In the genomic region with DNA sequence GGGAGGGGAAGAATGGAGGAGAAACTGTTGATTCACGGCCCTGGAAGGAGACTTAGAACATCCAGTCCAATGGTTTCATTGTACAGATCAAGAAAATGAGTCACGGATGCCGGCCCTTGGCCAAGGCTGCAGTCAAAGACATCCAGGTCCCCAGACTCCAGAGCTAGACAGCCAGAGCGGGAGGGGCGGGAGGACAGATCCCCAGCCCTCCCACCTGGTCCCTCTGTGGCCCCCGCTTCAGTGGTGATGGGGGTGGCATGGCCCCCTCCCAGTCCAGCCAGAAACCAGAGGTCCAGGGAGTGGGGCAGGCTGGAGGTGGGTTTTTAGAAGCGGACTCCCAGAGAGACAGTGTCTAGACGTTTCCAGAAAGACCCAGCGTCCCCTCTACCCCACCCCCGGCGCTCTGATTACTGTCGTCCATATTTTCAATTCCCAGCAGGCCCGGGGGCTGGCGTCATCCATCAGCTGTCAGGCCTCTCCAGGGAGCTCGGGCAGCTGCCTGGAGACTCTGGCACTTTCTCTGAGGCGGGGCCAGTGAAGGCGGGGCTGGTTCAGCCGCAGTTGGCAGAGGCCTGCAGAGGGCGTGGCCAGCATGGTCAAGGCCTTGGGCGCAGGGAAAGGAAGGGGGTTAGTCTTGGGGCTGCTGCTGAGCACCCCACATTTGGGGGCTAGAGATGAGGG, we compare ENCODE assay signal across 2 cellular contexts.
TF ChIP-seq lines count a peak whose summit lies in the region.

No MANE protein-coding gene starts in this region.

TF ChIP-seq in HCT116, 20 proteins besides CTCF, POLR2A, EP300 and RAD21:
- TF ChIP-seq POLR2AphosphoS5 (IDR thresholded peaks at IDR 0.05; ENCODE audit: low read depth, low read length) (peak; percentile 71), CBX3 (IDR thresholded peaks at IDR 0.05; ENCODE audit: low read depth) (no peak), SP1 (IDR thresholded peaks at IDR 0.05; ENCODE audit: low read depth) (no peak), YY1 (IDR thresholded peaks at IDR 0.05; ENCODE audit: extremely low read depth, insufficient replicate concordance, low read depth, low read length) (peak; percentile 80)

TF ChIP-seq in K562, 482 proteins besides CTCF, POLR2A, EP300 and RAD21 (continues in another document):
- TF ChIP-seq CREM (IDR thresholded peaks at IDR 0.05; ENCODE audit: low read depth) (peak; percentile 54; the same call in 1 of the 2 replicates), POLR3A (IDR thresholded peaks at IDR 0.05; ENCODE audit: borderline replicate concordance, extremely low read depth, insufficient read depth, insufficient read length) (no peak), THRAP3 (IDR thresholded peaks at IDR 0.05; ENCODE audit: borderline replicate concordance) (no peak), KLF6 (CRISPR knock-in tag; IDR thresholded peaks at IDR 0.05; ENCODE audit: borderline replicate concordance) (peak; percentile 21; the same call in 1 of the 2 replicates), ZBTB49 (CRISPR knock-in tag; IDR thresholded peaks at IDR 0.05; ENCODE audit: borderline replicate concordance) (no peak), CBX3 (IDR thresholded peaks at IDR 0.05; ENCODE audit: borderline replicate concordance in 1 of 2, low read length in 2 of 2) (no peak), ZC3H8 (IDR thresholded peaks at IDR 0.05) (no peak), RHOXF2B (CRISPR knock-in tag; conservative IDR thresholded peaks at IDR 0.05) (no peak), ATF6 (CRISPR knock-in tag; IDR thresholded peaks at IDR 0.05) (no peak), MYNN (IDR thresholded peaks at IDR 0.05) (peak; percentile 80), MYNN (CRISPR knock-in tag; IDR thresholded peaks at IDR 0.05) (no peak), ZBTB7A (IDR thresholded peaks at IDR 0.05; ENCODE audit: borderline replicate concordance, control insufficient read depth, low read depth, low read length) (peak; percentile 27; the same call in 1 of the 2 replicates), RBFOX2 (IDR thresholded peaks at IDR 0.05; ENCODE audit: low read depth, low read length) (peak; percentile 54), TGIF2 (CRISPR knock-in tag; IDR thresholded peaks at IDR 0.05) (0 out of 2 replicates have a peak, but pooled peaks have one; percentile 31), IFI16 (CRISPR knock-in tag; IDR thresholded peaks at IDR 0.05) (no peak), ZNF408 (CRISPR knock-in tag; IDR thresholded peaks at IDR 0.05; ENCODE audit: low read depth) (no peak), RFX1 (IDR thresholded peaks at IDR 0.05) (no peak), FOXJ3 (CRISPR knock-in tag; IDR thresholded peaks at IDR 0.05) (no peak), YY1 (IDR thresholded peaks at IDR 0.05; ENCODE audit: borderline replicate concordance in 1 of 3, control insufficient read depth in 1 of 3, extremely low read depth in 1 of 3, insufficient read depth in 3 of 3, insufficient read length in 1 of 3, insufficient replicate concordance in 2 of 3, low read depth in 1 of 3, low read length in 2 of 3) (peak in 1 of 3 experiments; percentile 69), NFIX (CRISPR knock-in tag; IDR thresholded peaks at IDR 0.05; ENCODE audit: low read depth) (no peak), NR2C1 (IDR thresholded peaks at IDR 0.05) (no peak), NR2C1 (tag; IDR thresholded peaks at IDR 0.05) (peak; percentile 40; the same call in 1 of the 2 replicates), ZFP36 (IDR thresholded peaks at IDR 0.05; ENCODE audit: low read depth, low read length, partially characterized antibody) (peak; percentile 3), SMARCB1 (IDR thresholded peaks at IDR 0.05; ENCODE audit: insufficient read length, low read depth) (no peak), FOSL1 (tag; conservative IDR thresholded peaks at IDR 0.05) (peak; percentile 15), XRCC5 (IDR thresholded peaks at IDR 0.05; ENCODE audit: low read depth, low read length) (peak; percentile 14; the same call in 1 of the 2 replicates), EWSR1 (IDR thresholded peaks at IDR 0.05; ENCODE audit: borderline replicate concordance, low read depth, partially characterized antibody) (no peak), MTA3 (IDR thresholded peaks at IDR 0.05; ENCODE audit: borderline replicate concordance) (peak; percentile 50; the same call in 1 of the 2 replicates), ARNT (IDR thresholded peaks at IDR 0.05) (no peak), E2F3 (CRISPR knock-in tag; IDR thresholded peaks at IDR 0.05) (no peak), POLR2G (IDR thresholded peaks at IDR 0.05; ENCODE audit: low read depth, low read length) (peak; percentile 49; the same call in 1 of the 2 replicates), ZNF224 (CRISPR knock-in tag; IDR thresholded peaks at IDR 0.05) (no peak), MIER1 (IDR thresholded peaks at IDR 0.05; ENCODE audit: low read depth) (no peak), ZNF217 (CRISPR knock-in tag; IDR thresholded peaks at IDR 0.05) (no peak), BACH1 (tag; IDR thresholded peaks at IDR 0.05) (no peak), PHF20 (IDR thresholded peaks at IDR 0.05; ENCODE audit: partially characterized antibody) (no peak), MYBL2 (IDR thresholded peaks at IDR 0.05; ENCODE audit: low read depth) (no peak), MYBL2 (CRISPR knock-in tag; IDR thresholded peaks at IDR 0.05; ENCODE audit: borderline replicate concordance) (no peak), ZNF76 (CRISPR knock-in tag; IDR thresholded peaks at IDR 0.05; ENCODE audit: borderline replicate concordance) (no peak), L3MBTL2 (IDR thresholded peaks at IDR 0.05) (peak; percentile 41), ATF7 (IDR thresholded peaks at IDR 0.05) (peak; percentile 88), CXXC5 (CRISPR knock-in tag; IDR thresholded peaks at IDR 0.05) (peak; percentile 40; the same call in 1 of the 2 replicates), MEIS2 (IDR thresholded peaks at IDR 0.05; ENCODE audit: partially characterized antibody) (peak; percentile 98), PHF8 (IDR thresholded peaks at IDR 0.05; ENCODE audit: borderline replicate concordance, low read length) (peak; percentile 31; the same call in 1 of the 2 replicates), PREB (CRISPR knock-in tag; IDR thresholded peaks at IDR 0.05) (0 out of 2 replicates have a peak, but pooled peaks have one; percentile 80), MTF1 (CRISPR knock-in tag; IDR thresholded peaks at IDR 0.05; ENCODE audit: borderline replicate concordance) (no peak)
- TF ChIP-seq, protein P1, sequence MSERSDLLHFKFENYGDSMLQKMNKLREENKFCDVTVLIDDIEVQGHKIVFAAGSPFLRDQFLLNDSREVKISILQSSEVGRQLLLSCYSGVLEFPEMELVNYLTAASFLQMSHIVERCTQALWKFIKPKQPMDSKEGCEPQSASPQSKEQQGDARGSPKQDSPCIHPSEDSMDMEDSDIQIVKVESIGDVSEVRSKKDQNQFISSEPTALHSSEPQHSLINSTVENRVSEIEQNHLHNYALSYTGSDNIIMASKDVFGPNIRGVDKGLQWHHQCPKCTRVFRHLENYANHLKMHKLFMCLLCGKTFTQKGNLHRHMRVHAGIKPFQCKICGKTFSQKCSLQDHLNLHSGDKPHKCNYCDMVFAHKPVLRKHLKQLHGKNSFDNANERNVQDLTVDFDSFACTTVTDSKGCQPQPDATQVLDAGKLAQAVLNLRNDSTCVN (CRISPR knock-in tag; IDR thresholded peaks at IDR 0.05), result 0 out of 2 replicates have a peak, but pooled peaks have one; percentile 43
- TF ChIP-seq, protein P2, sequence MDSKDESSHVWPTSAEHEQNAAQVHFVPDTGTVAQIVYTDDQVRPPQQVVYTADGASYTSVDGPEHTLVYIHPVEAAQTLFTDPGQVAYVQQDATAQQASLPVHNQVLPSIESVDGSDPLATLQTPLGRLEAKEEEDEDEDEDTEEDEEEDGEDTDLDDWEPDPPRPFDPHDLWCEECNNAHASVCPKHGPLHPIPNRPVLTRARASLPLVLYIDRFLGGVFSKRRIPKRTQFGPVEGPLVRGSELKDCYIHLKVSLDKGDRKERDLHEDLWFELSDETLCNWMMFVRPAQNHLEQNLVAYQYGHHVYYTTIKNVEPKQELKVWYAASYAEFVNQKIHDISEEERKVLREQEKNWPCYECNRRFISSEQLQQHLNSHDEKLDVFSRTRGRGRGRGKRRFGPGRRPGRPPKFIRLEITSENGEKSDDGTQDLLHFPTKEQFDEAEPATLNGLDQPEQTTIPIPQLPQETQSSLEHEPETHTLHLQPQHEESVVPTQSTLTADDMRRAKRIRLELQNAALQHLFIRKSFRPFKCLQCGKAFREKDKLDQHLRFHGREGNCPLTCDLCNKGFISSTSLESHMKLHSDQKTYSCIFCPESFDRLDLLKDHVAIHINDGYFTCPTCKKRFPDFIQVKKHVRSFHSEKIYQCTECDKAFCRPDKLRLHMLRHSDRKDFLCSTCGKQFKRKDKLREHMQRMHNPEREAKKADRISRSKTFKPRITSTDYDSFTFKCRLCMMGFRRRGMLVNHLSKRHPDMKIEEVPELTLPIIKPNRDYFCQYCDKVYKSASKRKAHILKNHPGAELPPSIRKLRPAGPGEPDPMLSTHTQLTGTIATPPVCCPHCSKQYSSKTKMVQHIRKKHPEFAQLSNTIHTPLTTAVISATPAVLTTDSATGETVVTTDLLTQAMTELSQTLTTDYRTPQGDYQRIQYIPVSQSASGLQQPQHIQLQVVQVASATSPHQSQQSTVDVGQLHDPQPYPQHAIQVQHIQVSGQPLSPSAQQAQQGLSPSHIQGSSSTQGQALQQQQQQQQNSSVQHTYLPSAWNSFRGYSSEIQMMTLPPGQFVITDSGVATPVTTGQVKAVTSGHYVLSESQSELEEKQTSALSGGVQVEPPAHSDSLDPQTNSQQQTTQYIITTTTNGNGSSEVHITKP (IDR thresholded peaks at IDR 0.05; ENCODE audit: partially characterized antibody), result peak; percentile 9
- TF ChIP-seq, protein P3, sequence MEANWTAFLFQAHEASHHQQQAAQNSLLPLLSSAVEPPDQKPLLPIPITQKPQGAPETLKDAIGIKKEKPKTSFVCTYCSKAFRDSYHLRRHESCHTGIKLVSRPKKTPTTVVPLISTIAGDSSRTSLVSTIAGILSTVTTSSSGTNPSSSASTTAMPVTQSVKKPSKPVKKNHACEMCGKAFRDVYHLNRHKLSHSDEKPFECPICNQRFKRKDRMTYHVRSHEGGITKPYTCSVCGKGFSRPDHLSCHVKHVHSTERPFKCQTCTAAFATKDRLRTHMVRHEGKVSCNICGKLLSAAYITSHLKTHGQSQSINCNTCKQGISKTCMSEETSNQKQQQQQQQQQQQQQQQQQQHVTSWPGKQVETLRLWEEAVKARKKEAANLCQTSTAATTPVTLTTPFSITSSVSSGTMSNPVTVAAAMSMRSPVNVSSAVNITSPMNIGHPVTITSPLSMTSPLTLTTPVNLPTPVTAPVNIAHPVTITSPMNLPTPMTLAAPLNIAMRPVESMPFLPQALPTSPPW (CRISPR knock-in tag; IDR thresholded peaks at IDR 0.05), result peak; percentile 85
- TF ChIP-seq, protein P4, sequence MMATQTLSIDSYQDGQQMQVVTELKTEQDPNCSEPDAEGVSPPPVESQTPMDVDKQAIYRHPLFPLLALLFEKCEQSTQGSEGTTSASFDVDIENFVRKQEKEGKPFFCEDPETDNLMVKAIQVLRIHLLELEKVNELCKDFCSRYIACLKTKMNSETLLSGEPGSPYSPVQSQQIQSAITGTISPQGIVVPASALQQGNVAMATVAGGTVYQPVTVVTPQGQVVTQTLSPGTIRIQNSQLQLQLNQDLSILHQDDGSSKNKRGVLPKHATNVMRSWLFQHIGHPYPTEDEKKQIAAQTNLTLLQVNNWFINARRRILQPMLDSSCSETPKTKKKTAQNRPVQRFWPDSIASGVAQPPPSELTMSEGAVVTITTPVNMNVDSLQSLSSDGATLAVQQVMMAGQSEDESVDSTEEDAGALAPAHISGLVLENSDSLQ (IDR thresholded peaks at IDR 0.05), result peak; percentile 97
